ENCODE assay signal across 17 cellular contexts in the genomic region with DNA sequence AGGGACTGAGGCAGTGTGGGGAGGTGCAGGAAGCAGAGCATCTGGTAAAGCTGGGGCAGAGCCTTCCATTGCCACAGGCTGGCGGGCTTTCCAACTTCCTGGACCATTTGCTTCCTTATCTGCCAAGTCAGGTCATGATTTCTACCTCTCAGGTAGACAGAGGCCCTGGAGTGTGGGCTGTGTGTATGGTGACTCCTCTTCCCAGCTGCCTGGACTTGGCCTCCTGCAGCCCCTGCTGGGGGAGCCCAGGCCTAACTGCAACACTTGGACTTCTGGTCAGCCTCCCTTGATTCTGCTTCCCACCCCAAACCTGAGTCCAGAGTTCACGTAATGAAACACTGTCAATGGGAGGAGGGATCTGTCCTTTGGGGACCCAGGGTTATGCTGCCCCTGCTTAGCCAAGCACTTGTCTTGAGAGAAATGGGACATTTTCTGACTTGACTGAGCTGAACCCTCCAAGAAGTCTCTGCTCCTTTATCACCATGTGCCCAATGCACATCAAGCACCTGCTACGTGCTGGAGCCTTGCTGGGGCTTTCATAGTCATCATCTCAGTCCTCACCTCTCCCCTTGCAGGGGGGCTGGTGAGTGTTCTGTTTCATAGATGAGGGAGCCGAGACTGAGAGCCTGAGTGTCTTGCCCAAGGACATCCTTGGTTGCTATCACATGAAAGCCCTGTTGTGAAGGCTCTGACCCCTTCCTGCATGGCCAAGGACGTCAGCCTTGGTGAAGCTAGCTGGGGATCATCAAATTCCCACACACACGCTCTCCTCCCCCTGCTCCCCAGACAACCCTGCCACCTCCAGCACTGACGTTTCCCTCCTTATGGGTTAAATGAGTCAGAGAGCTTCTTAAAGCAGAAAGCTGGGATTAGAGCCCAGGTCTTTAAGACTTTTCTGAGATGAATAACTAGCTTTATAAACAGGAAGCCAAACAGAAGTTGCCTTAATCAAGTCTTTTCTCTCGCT. TPM values are rescaled to one million over a fixed set of nuclear protein-coding genes. Genes with fewer than 3 reads are reported as not detected.
DNase-seq lines count a peak whose midpoint lies in the region; ATAC-seq and TF ChIP-seq lines count a peak whose summit lies in the region.
"Had no signal": no experiment of that assay in that cellular context is flagged by ENCODE, and none has a peak within 500 bp of the region (broad histone marks: within the 10 kb centered on the region; RNA-seq: fewer than 3 reads in every experiment).

No MANE protein-coding gene starts in this region.

- H2AFZ ChIP-seq in Loucy (ENCODE audit: low read length): no peak overlapping the region

- H3K79me2 ChIP-seq in Loucy (ENCODE audit: insufficient read depth, low read length): no peaks in the 10 kb centered on the region

- H3K27ac ChIP-seq in CD4-positive, alpha-beta memory T cell (ENCODE audit: low read depth, low read length): no peak overlapping the region
- H3K27ac ChIP-seq: body of pancreas, spleen, suprapubic skin had no signal

- H3F3A ChIP-seq in Loucy (ENCODE audit: low read depth): no peaks in the 10 kb centered on the region

- peaks cover 9% of the 10 kb centered on the region for H3K4me1 ChIP-seq in CD4-positive, alpha-beta memory T cell (ENCODE audit: insufficient read depth, low read length)
- peaks cover 31% of the 10 kb centered on the region for H3K4me1 ChIP-seq in Loucy (ENCODE audit: insufficient read depth, low read length, poor library complexity, severe bottlenecking)

- intact Hi-C loops in CD4-positive, alpha-beta memory T cell (cut with micrococcal nuclease): no loop called here

- H3K27me3 Mint-ChIP-seq in CD4-positive, alpha-beta memory T cell: peaks cover 17 to 25% of the 10 kb centered on the region in 2 donors
- peaks cover 65% of the 10 kb centered on the region for H3K27me3 Mint-ChIP-seq in type B pancreatic cell

- H3K4me2 ChIP-seq in Loucy (ENCODE audit: low read depth, low read length, poor library complexity, severe bottlenecking): peak overlapping the region; percentile 16

- H3K9me3 Mint-ChIP-seq in CD4-positive, alpha-beta memory T cell: no peaks in the 10 kb centered on the region
- peaks cover 12% of the 10 kb centered on the region for H3K9me3 Mint-ChIP-seq in type B pancreatic cell
- H3K9me3 Mint-ChIP-seq: endodermal cell had no signal

- POLR2A ChIA-PET in CD4-positive, alpha-beta memory T cell (lab: Charles Lee; ENCODE audit: partially characterized antibody): no interaction called here

- ATAC-seq in HG02763 (IDR thresholded peaks at IDR 0.05; ENCODE audit: unreplicated experiment) (no peak), GM18907 (IDR thresholded peaks at IDR 0.05; ENCODE audit: unreplicated experiment) (no peak)
- ATAC-seq: body of pancreas had no signal

- no peak overlapping the region for H3K4me3 ChIP-seq in CD4-positive, alpha-beta memory T cell (ENCODE audit: low read length in 2 of 2)
- no peak overlapping the region for H3K4me3 ChIP-seq in Loucy (ENCODE audit: low read length, poor library complexity, severe bottlenecking)
- no peak overlapping the region for H3K4me3 ChIP-seq in choroid plexus epithelial cell (ENCODE audit: low read depth, low read length)
- H3K4me3 ChIP-seq: body of pancreas, spleen, suprapubic skin had no signal

- H3K27me3 ChIP-seq in CD4-positive, alpha-beta memory T cell (ENCODE audit: insufficient read depth, low read length): peaks cover 5% of the 10 kb centered on the region
- no peaks in the 10 kb centered on the region for H3K27me3 ChIP-seq in Loucy (ENCODE audit: insufficient read depth, low read length, poor library complexity, severe bottlenecking)

- H3K36me3 ChIP-seq in CD4-positive, alpha-beta memory T cell (ENCODE audit: insufficient read depth, low read length): no peaks in the 10 kb centered on the region
- no peaks in the 10 kb centered on the region for H3K36me3 ChIP-seq in Loucy (ENCODE audit: insufficient read depth, low read length)
- H3K36me3 ChIP-seq: spleen, suprapubic skin had no signal

- CTCF ChIA-PET in CD4-positive, alpha-beta memory T cell (lab: Charles Lee; ENCODE audit: partially characterized antibody): interaction anchor here (1.0 kb wide), 1 partner anchor 27 kb away, joined by 3 read pairs; no protein-coding TSS in a partner anchor

- peak overlapping the region in 5 of 8 donors; percentile 12 to 56 (median 48) for H3K4me3 Mint-ChIP-seq in CD4-positive, alpha-beta memory T cell
- no peak overlapping the region for H3K4me3 Mint-ChIP-seq in type B pancreatic cell
- H3K4me3 Mint-ChIP-seq: endodermal cell had no signal

- TF ChIP-seq CTCF in Loucy (conservative IDR thresholded peaks at IDR 0.05; ENCODE audit: low read length) (no peak), choroid plexus epithelial cell (conservative IDR thresholded peaks at IDR 0.05; ENCODE audit: low read depth, low read length) (no peak), type B pancreatic cell (conservative IDR thresholded peaks at IDR 0.05) (no peak)

- no peaks in the 10 kb centered on the region for H3K9me2 ChIP-seq in Loucy (replicated peaks; ENCODE audit: low read depth, low read length)

- peaks cover 4 to 34% (median 13%) of the 10 kb centered on the region in 4 donors for H3K4me1 Mint-ChIP-seq in CD4-positive, alpha-beta memory T cell
- no peaks in the 10 kb centered on the region for H3K4me1 Mint-ChIP-seq in type B pancreatic cell (ENCODE audit: unreplicated experiment)
- H3K4me1 Mint-ChIP-seq: endodermal cell had no signal

- DNase-seq in CD4-positive, alpha-beta memory T cell: no peak
- peak; percentile 87 for DNase-seq in choroid plexus epithelial cell (ENCODE audit: low read depth)
- DNase-seq in non-pigmented ciliary epithelial cell (ENCODE audit: low read depth): peak; percentile 82
- no peak for DNase-seq in type B pancreatic cell (ENCODE audit: extremely low spot score, unreplicated experiment)
- DNase-seq in hippocampal formation (lab: John Stamatoyannopoulos, UW): no peak
- DNase-seq: activated CD4-positive, alpha-beta T cell treated with anti-CD3 and anti-CD28 coated beads for 1 hour; body of pancreas; DMS 273 treated with DMSO at 0.1 percent for 48 hours; endodermal cell; KG1; NCI-H1930; spleen had no signal

- H3K9ac ChIP-seq in Loucy (ENCODE audit: low read depth, low read length, poor library complexity, severe bottlenecking): no peak overlapping the region

- peak overlapping the region in 4 of 7 donors; percentile 54 to 78 (median 62) for H3K27ac Mint-ChIP-seq in CD4-positive, alpha-beta memory T cell
- H3K27ac Mint-ChIP-seq in type B pancreatic cell: no peak overlapping the region
- H3K27ac Mint-ChIP-seq: endodermal cell had no signal

- no peaks in the 10 kb centered on the region for H3K9me3 ChIP-seq in CD4-positive, alpha-beta memory T cell (ENCODE audit: control insufficient read depth in 1 of 2, low read length in 2 of 2)
- no peaks in the 10 kb centered on the region for H3K9me3 ChIP-seq in Loucy (ENCODE audit: insufficient read depth, low read depth, low read length)
- H3K9me3 ChIP-seq: body of pancreas, spleen, suprapubic skin had no signal

- peaks cover 0 to 1% of the 10 kb centered on the region in 2 donors for H3K36me3 Mint-ChIP-seq in CD4-positive, alpha-beta memory T cell
- H3K36me3 Mint-ChIP-seq in type B pancreatic cell: no peaks in the 10 kb centered on the region

- no peaks in the 10 kb centered on the region for H4K20me1 ChIP-seq in Loucy (ENCODE audit: insufficient read depth, low read length, poor library complexity, severe bottlenecking)

RNA-seq across cellular contexts. Expression of a gene that starts 3.4 kb away (rescaled TPM):
- not detected for total RNA-seq in CD4-positive, alpha-beta memory T cell
- polyA plus RNA-seq in CD4-positive, alpha-beta memory T cell: not detected
- 0.21 and 0.34 TPM in 2 replicates for total RNA-seq in type B pancreatic cell (ENCODE audit: low replicate concordance)
- total RNA-seq: body of pancreas, lung microvascular endothelial cell, spleen had no signal

RNA-seq across cellular contexts. Expression of a gene that starts 43.4 kb away (rescaled TPM):
- total RNA-seq in CD4-positive, alpha-beta memory T cell: not detected
- polyA plus RNA-seq in CD4-positive, alpha-beta memory T cell: not detected
- 4.7 and 14.0 TPM in 2 replicates for total RNA-seq in type B pancreatic cell (ENCODE audit: low replicate concordance)
- total RNA-seq: lung microvascular endothelial cell, spleen had no signal

Comparison
In these comparisons a context has a peak if more than half of its experiments do, and no peak if none do; other contexts are left out.
1. DNase-seq: peak in choroid plexus epithelial cell (single experiment) and non-pigmented ciliary epithelial cell (single experiment); none in CD4-positive, alpha-beta memory T cell (0 of 5), type B pancreatic cell (single experiment) and hippocampal formation (0 of 2).